Comparison of ENCODE assay signal across 8 cellular contexts in genomic region chr17:19648475-19649406, GRCh38. TPM values are rescaled to one million over a fixed set of nuclear protein-coding genes. Genes with fewer than 3 reads are reported as not detected.
DNase-seq lines count a peak whose midpoint lies in the region; ATAC-seq and TF ChIP-seq lines count a peak whose summit lies in the region.

TSS of gene ALDH3A2 (plus strand) at chr17:19648751. CDS start at chr17:19648972, 221 bp downstream.

- peak within 1 kb of the TSS; percentile 40 for H3K9ac ChIP-seq in smooth muscle cell (ENCODE audit: low read depth)

- intact Hi-C loops in activated B cell treated with CpG ODN at 0.5 μM for 24 hours (cut with micrococcal nuclease): loop anchor here (1.0 to 5.0 kb wide), 4 partner anchors 106 to 330 kb away; partner anchors contain the start of gene MAPK7

- H3K9me3 Mint-ChIP-seq in activated B cell treated with CpG ODN at 0.5 μM for 24 hours: peaks cover 2% of the 10 kb centered on the region

- TF ChIP-seq CTCF in AG09319 (IDR thresholded peaks at IDR 0.05; ENCODE audit: low read depth, low read length) (peak; percentile 40), activated B cell treated with CpG ODN at 0.5 μM for 24 hours (IDR thresholded peaks at IDR 0.05) (no peak), cardiac fibroblast (IDR thresholded peaks at IDR 0.05; ENCODE audit: low read depth, low read length) (peak; percentile 32), smooth muscle cell (IDR thresholded peaks at IDR 0.05; ENCODE audit: borderline replicate concordance, insufficient read depth, poor library complexity, severe bottlenecking) (no peak)

- peak; percentile 94 for TF ChIP-seq POLR2A in GM18951 (IDR thresholded peaks at IDR 0.05; ENCODE audit: extremely low read depth, insufficient read depth, insufficient read length)

- peak within 1 kb of the TSS; percentile 93 for H3K4me3 Mint-ChIP-seq in activated B cell treated with CpG ODN at 0.5 μM for 24 hours

- H3K27me3 Mint-ChIP-seq in activated B cell treated with CpG ODN at 0.5 μM for 24 hours: peaks cover 2% of the 10 kb centered on the region

- peak within 1 kb of the TSS; percentile 80 for H3K4me2 ChIP-seq in smooth muscle cell

- no peaks in the 10 kb centered on the region for H3F3A ChIP-seq in smooth muscle cell (ENCODE audit: low read depth)

- peaks cover 11% of the 10 kb centered on the region for H3K79me2 ChIP-seq in smooth muscle cell (ENCODE audit: low read depth)

- H3K27me3 ChIP-seq in smooth muscle cell (ENCODE audit: low read depth): no peaks in the 10 kb centered on the region

- WGBS in smooth muscle cell (ENCODE audit: low lambda C conversion rate): under 1% methylated on average over 62 of the region's 73 CpGs

- POLR2A ChIA-PET in activated B cell treated with CpG ODN at 0.5 μM for 24 hours (lab: Charles Lee): interaction anchor here (0.5 to 3.2 kb wide), 12 partner anchors 8 to 631 kb away, joined by 3 to 22 read pairs (median 5); partner anchors contain the start of genes AKAP10 and MAPK7

- in situ Hi-C loops in GM18951 (cut with MboI; ENCODE audit: low sequenced_read_pairs, unreplicated experiment): no loop called here

- peaks cover 35% of the 10 kb centered on the region for H3K4me1 Mint-ChIP-seq in activated B cell treated with CpG ODN at 0.5 μM for 24 hours

- no peaks in the 10 kb centered on the region for H3K36me3 ChIP-seq in smooth muscle cell (ENCODE audit: low read depth)

- peaks cover 7% of the 10 kb centered on the region for H4K20me1 ChIP-seq in smooth muscle cell (ENCODE audit: low read depth)

- peak within 1 kb of the TSS; percentile 84 to 86 for H3K4me3 ChIP-seq in cardiac fibroblast (replicated peaks in 1 of 2; ENCODE audit: low read depth in 2 of 2, low read length in 2 of 2)
- peak within 1 kb of the TSS; percentile 56 for H3K4me3 ChIP-seq in smooth muscle cell

- DNase-seq in AG09319 (ENCODE audit: extremely low read depth, low read depth) (peak; percentile 74), NCI-H226 (peak; percentile 98), activated B cell treated with CpG ODN at 0.5 μM for 24 hours (peak; percentile 91), cardiac fibroblast (ENCODE audit: low read depth in 2 of 2) (peak; percentile 94 to 96), iPS-NIHi7 (ENCODE audit: extremely low spot score) (peak; percentile 96), smooth muscle cell (lab: John Stamatoyannopoulos, UW; ENCODE audit: unreplicated experiment) (peak; percentile 88)

- ATAC-seq in HG03175 (IDR thresholded peaks at IDR 0.05; ENCODE audit: unreplicated experiment) (peak; percentile 91), activated B cell treated with CpG ODN at 0.5 μM for 24 hours (ENCODE audit: low read depth) (peak; percentile 95)

- peaks cover 16% of the 10 kb centered on the region for H3K4me1 ChIP-seq in smooth muscle cell (ENCODE audit: low read depth)

- H3K27ac Mint-ChIP-seq in activated B cell treated with CpG ODN at 0.5 μM for 24 hours: peak within 1 kb of the TSS; percentile 95

- CTCF ChIA-PET in activated B cell treated with CpG ODN at 0.5 μM for 24 hours (lab: Charles Lee): interaction anchor here (0.9 to 3.0 kb wide), 6 partner anchors 96 to 286 kb away, joined by 3 to 18 read pairs (median 6); partner anchors contain the start of genes B9D1 and MAPK7

- no peaks in the 10 kb centered on the region for H3K9me3 ChIP-seq in smooth muscle cell (replicated peaks; ENCODE audit: low read depth)

- H3K36me3 Mint-ChIP-seq in activated B cell treated with CpG ODN at 0.5 μM for 24 hours (ENCODE audit: low read depth): peaks cover 22% of the 10 kb centered on the region

- peak within 1 kb of the TSS; percentile 67 for H3K27ac ChIP-seq in smooth muscle cell (ENCODE audit: low read depth)

- peak within 1 kb of the TSS; percentile 95 for H2AFZ ChIP-seq in smooth muscle cell (ENCODE audit: low read depth)

RNA-seq across cellular contexts. Expression of gene ALDH3A2, which starts in this region (rescaled TPM):
- total RNA-seq in activated B cell treated with CpG ODN at 0.5 μM for 24 hours: 18.3 and 19.3 TPM in 2 replicates
- total RNA-seq in smooth muscle cell: 26.9 and 60.3 TPM in 2 replicates
- polyA plus RNA-seq in smooth muscle cell: 13.5 and 17.3 TPM in 2 replicates

Comparison
In these comparisons a context has a peak if more than half of its experiments do, and no peak if none do; other contexts are left out.
1. Peak in every context shown above with its lines: DNase-seq, ATAC-seq, H3K4me3 ChIP-seq and H3K27ac ChIP-seq.
2. CTCF ChIP-seq: peak in AG09319 (single experiment) and cardiac fibroblast (single experiment); none in activated B cell treated with CpG ODN at 0.5 μM for 24 hours (single experiment) and smooth muscle cell (single experiment).